14 cellular contexts compared by ENCODE assay signal in the genomic region with DNA sequence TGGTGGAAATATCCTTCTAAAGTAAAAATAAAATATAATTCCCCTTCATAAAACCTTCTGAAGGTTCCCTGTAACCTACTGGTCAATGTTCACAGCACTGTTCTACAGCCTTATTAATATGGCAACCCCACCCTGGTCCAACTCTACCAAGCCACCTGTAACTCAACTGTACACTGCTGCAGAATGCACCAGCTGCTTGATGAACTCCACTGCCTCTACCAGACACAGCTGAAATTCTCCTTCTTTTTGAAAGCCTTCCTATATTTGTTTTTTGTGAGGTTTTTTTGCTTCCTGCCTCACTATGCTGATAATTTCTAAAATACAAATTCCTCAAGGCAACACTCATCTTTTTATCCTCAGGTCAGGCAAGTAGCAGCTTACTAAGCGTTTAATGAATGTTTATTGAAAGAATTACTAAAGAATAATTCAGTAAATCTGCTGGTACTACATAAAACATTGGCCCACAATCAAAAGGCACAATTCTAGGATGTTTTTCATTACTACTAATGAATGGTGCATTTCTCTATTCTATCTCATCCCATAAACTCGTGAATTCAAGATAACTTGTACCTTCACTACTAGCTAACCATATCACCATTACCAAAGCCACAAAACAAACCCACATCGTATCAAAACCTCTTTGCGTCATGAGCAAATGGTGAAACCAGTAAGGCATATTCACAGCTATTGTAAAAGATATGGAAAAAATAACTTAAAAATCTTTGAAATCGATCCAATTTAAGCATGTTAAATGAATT. TPM values are rescaled to one million over a fixed set of nuclear protein-coding genes. Genes with fewer than 3 reads are reported as not detected.
DNase-seq lines count a peak whose midpoint lies in the region; ATAC-seq, FAIRE-seq and TF ChIP-seq lines count a peak whose summit lies in the region.
"Had no signal": no experiment of that assay in that cellular context is flagged by ENCODE, and none has a peak within 500 bp of the region (broad histone marks: within the 10 kb centered on the region; RNA-seq: fewer than 3 reads in every experiment).

No MANE protein-coding gene starts in this region.

- peak overlapping the region; percentile 99 for H3K4me3 Mint-ChIP-seq in natural killer cell treated with Interleukin-12 subunit alpha and Interleukin-12 subunit beta and Interleukin-15 and Interleukin-18, amount 100 ng/mL, for 72 hours

- H3K27ac ChIP-seq in DND-41 (ENCODE audit: low read length) = no peak overlapping the region
- no peak overlapping the region for H3K27ac ChIP-seq in HUES64 (ENCODE audit: low read depth, low read length)
- no peak overlapping the region for H3K27ac ChIP-seq in small intestine (ENCODE audit: low read depth in 1 of 2, low read length in 1 of 2)
- H3K27ac ChIP-seq: thoracic aorta had no signal

- H3K9me3 Mint-ChIP-seq in natural killer cell treated with Interleukin-12 subunit alpha and Interleukin-12 subunit beta and Interleukin-15 and Interleukin-18, amount 100 ng/mL, for 72 hours = no peaks in the 10 kb centered on the region

- peaks cover 67% of the 10 kb centered on the region for H3K79me2 ChIP-seq in DND-41 (ENCODE audit: insufficient read depth, low read length)

- H3K36me3 ChIP-seq in DND-41 (ENCODE audit: insufficient read depth, low read length) = no peaks in the 10 kb centered on the region
- H3K36me3 ChIP-seq in HUES64 (ENCODE audit: insufficient read depth, low read length) = no peaks in the 10 kb centered on the region
- no peaks in the 10 kb centered on the region for H3K36me3 ChIP-seq in small intestine (ENCODE audit: control insufficient read depth in 2 of 2, insufficient read depth in 2 of 2, low read length in 2 of 2)
- H3K36me3 ChIP-seq: esophagus muscularis mucosa, thoracic aorta had no signal

- no peak overlapping the region for H3K9ac ChIP-seq in DND-41 (ENCODE audit: low read depth, low read length)
- H3K9ac ChIP-seq in HUES64 (ENCODE audit: low read depth, low read length) = no peak overlapping the region

- in situ Hi-C loops in astrocyte of the spinal cord (cut with HindIII; ENCODE audit: low sequenced_read_pairs) = no loop called here

- WGBS in HUES64 = 96% methylated on average over 4 of the region's 5 CpGs
- 74 to 81% (median 81%) methylated on average over 5 of the region's 5 CpGs for WGBS in small intestine, 3 donors

- H3K4me3 ChIP-seq in DND-41 (ENCODE audit: low read depth in 1 of 2, low read length in 2 of 2) (no peak overlapping the region), HUES64 (ENCODE audit: low read length) (peak overlapping the region; percentile 74; the same call in 1 of the 2 replicates), astrocyte of the spinal cord (ENCODE audit: low read depth, low read length) (no peak overlapping the region), small intestine (ENCODE audit: low read depth in 1 of 2, low read length in 2 of 2) (no peak overlapping the region)
- H3K4me3 ChIP-seq: thoracic aorta had no signal

- peaks cover 42 to 54% of the 10 kb centered on the region in 2 donors for H3K4me1 Mint-ChIP-seq in natural killer cell treated with Interleukin-12 subunit alpha and Interleukin-12 subunit beta and Interleukin-15 and Interleukin-18, amount 100 ng/mL, for 72 hours (ENCODE audit: low read depth in 2 of 2)

- no peaks in the 10 kb centered on the region for H3K9me3 ChIP-seq in DND-41 (ENCODE audit: insufficient read depth, low read length, severe bottlenecking)
- no peaks in the 10 kb centered on the region for H3K9me3 ChIP-seq in HUES64 (ENCODE audit: insufficient read depth, low read depth, low read length)
- no peaks in the 10 kb centered on the region for H3K9me3 ChIP-seq in small intestine (ENCODE audit: control insufficient read depth, low read depth)
- H3K9me3 ChIP-seq: esophagus muscularis mucosa, thoracic aorta had no signal

- no peak for FAIRE-seq in small intestine (lab: Jason Lieb, UNC)
- FAIRE-seq: H1, HTR-8/SVneo had no signal

- H2AFZ ChIP-seq in DND-41 (ENCODE audit: low read depth, low read length) = no peak overlapping the region

- no peaks in the 10 kb centered on the region for H3K27me3 Mint-ChIP-seq in natural killer cell treated with Interleukin-12 subunit alpha and Interleukin-12 subunit beta and Interleukin-15 and Interleukin-18, amount 100 ng/mL, for 72 hours

- peak overlapping the region; percentile 69; the same call in 1 of the 2 replicates for H3K4me2 ChIP-seq in DND-41 (ENCODE audit: insufficient read depth, low read length)

- no peaks in the 10 kb centered on the region for H3K36me3 Mint-ChIP-seq in natural killer cell treated with Interleukin-12 subunit alpha and Interleukin-12 subunit beta and Interleukin-15 and Interleukin-18, amount 100 ng/mL, for 72 hours

- H3K27me3 ChIP-seq in DND-41 (ENCODE audit: insufficient read depth, low read length, poor library complexity) (no peaks in the 10 kb centered on the region), HUES64 (ENCODE audit: insufficient read depth, low read length) (no peaks in the 10 kb centered on the region), small intestine (ENCODE audit: control insufficient read depth in 2 of 2, insufficient read depth in 2 of 2, low read length in 2 of 2) (no peaks in the 10 kb centered on the region)
- H3K27me3 ChIP-seq: esophagus muscularis mucosa had no signal

- no peak for DNase-seq in DND-41
- peak; percentile 27 for DNase-seq in astrocyte of the spinal cord (ENCODE audit: low read depth, low spot score)
- no peak for DNase-seq in natural killer cell treated with Interleukin-12 subunit alpha and Interleukin-12 subunit beta and Interleukin-15 and Interleukin-18, amount 100 ng/mL, for 72 hours (ENCODE audit: low spot score)
- DNase-seq in activated CD8-positive, alpha-beta memory T cell treated with anti-CD3 and anti-CD28 coated beads, Interleukin-2, amount 50 U/mL, for 4 hours = no peak
- DNase-seq in small intestine = no peak
- DNase-seq: activated gamma-delta T cell; NK-92 treated with Interleukin-12 subunit alpha and Interleukin-12 subunit beta, amount 100 ng/mL, for 24 hours had no signal

- H3K4me1 ChIP-seq in DND-41 (ENCODE audit: insufficient read depth, low read length) (peaks cover 49% of the 10 kb centered on the region), HUES64 (ENCODE audit: insufficient read depth, low read length) (peaks cover 28% of the 10 kb centered on the region), small intestine (ENCODE audit: control insufficient read depth in 2 of 2, insufficient read depth in 1 of 2, low read depth in 1 of 2, low read length in 1 of 2) (peaks cover 3 to 4% of the 10 kb centered on the region in 2 donors)

- H4K20me1 ChIP-seq in DND-41 (ENCODE audit: insufficient read depth, low read length) = peaks cover 3% of the 10 kb centered on the region; the same call in 1 of the 2 replicates

- H3K27ac Mint-ChIP-seq in natural killer cell treated with Interleukin-12 subunit alpha and Interleukin-12 subunit beta and Interleukin-15 and Interleukin-18, amount 100 ng/mL, for 72 hours = no peak overlapping the region

- ATAC-seq in DND-41 (ENCODE audit: insufficient read depth, low read depth) (no peak), GM21576 (IDR thresholded peaks at IDR 0.05; ENCODE audit: unreplicated experiment) (no peak), GM18873 (IDR thresholded peaks at IDR 0.05; ENCODE audit: low FRiP score, unreplicated experiment) (no peak)
- ATAC-seq in natural killer cell treated with Interleukin-12 subunit alpha and Interleukin-12 subunit beta and Interleukin-15 and Interleukin-18, amount 100 ng/mL, for 72 hours = no peak

- TF ChIP-seq CTCF in DND-41 (IDR thresholded peaks at IDR 0.05; ENCODE audit: borderline replicate concordance, extremely low read depth, low read length, poor library complexity, severe bottlenecking) (no peak), astrocyte of the spinal cord (IDR thresholded peaks at IDR 0.05; ENCODE audit: low read depth, low read length) (no peak)

RNA-seq across cellular contexts. Expression of a gene that starts 2.4 kb away (rescaled TPM):
- polyA plus RNA-seq in HUES64 (2013, experiment 1 of 2) = 16.2 TPM
- 17.2 TPM for polyA plus RNA-seq in HUES64 (2013, experiment 2 of 2)
- 10 to 100 TPM in 1 of 2 donors, 1 to 10 TPM in 1; 6.5 to 10.0 TPM for total RNA-seq in natural killer cell treated with Interleukin-12 subunit alpha and Interleukin-12 subunit beta and Interleukin-15 and Interleukin-18, amount 100 ng/mL, for 72 hours
- polyA plus RNA-seq in small intestine = 10 to 100 TPM in 2 of 3 donors, 1 to 10 TPM in 1; 5.7 to 15.7 (median 11.6) TPM
